ENCODE assay signal across 8 cellular contexts in genomic region chr6:116278478-116278822, GRCh38. TPM values are rescaled to one million over a fixed set of nuclear protein-coding genes. Genes with fewer than 3 reads are reported as not detected.
DNase-seq lines count a peak whose midpoint lies in the region; ATAC-seq and TF ChIP-seq lines count a peak whose summit lies in the region.

No MANE protein-coding gene starts in this region.

- H3K4me1 Mint-ChIP-seq in activated T-cell treated with anti-CD3 and anti-CD28 coated beads, Interleukin-2, amount 50 U/mL, for 24 hours (ENCODE audit: low read depth), result peaks cover 55% of the 10 kb centered on the region

- H3K27me3 Mint-ChIP-seq in activated T-cell treated with anti-CD3 and anti-CD28 coated beads, Interleukin-2, amount 50 U/mL, for 24 hours, result no peaks in the 10 kb centered on the region

- H3K4me3 Mint-ChIP-seq in activated T-cell treated with anti-CD3 and anti-CD28 coated beads, Interleukin-2, amount 50 U/mL, for 24 hours, result peak overlapping the region; percentile 91

- H3K27me3 ChIP-seq in right lobe of liver (no peaks in the 10 kb centered on the region), tibial artery (no peaks in the 10 kb centered on the region)

- peak overlapping the region; percentile 100 for H3K27ac Mint-ChIP-seq in activated T-cell treated with anti-CD3 and anti-CD28 coated beads, Interleukin-2, amount 50 U/mL, for 24 hours

- peaks cover 0 to 2% (median 0%) of the 10 kb centered on the region in 4 donors for H3K36me3 ChIP-seq in right lobe of liver
- H3K36me3 ChIP-seq in tibial artery, result peaks cover 8 to 15% (median 11%) of the 10 kb centered on the region in 3 donors

- no peaks in the 10 kb centered on the region for H3K9me3 Mint-ChIP-seq in activated T-cell treated with anti-CD3 and anti-CD28 coated beads, Interleukin-2, amount 50 U/mL, for 24 hours

- no peak for TF ChIP-seq POLR2A in right lobe of liver (IDR thresholded peaks at IDR 0.05)

- H3K9me3 ChIP-seq in right lobe of liver (no peaks in the 10 kb centered on the region), tibial artery (no peaks in the 10 kb centered on the region)

- H3K4me3 ChIP-seq in right lobe of liver, result peak overlapping the region; percentile 84 to 93 (median 86)
- peak overlapping the region; percentile 80 to 85 for H3K4me3 ChIP-seq in tibial artery

- intact Hi-C loops in right lobe of liver (cut with DNase I) (no loop called here), tibial artery (cut with DNase I; ENCODE audit: low total_unique reads) (no loop called here)

- H3K27ac ChIP-seq in angular gyrus (ENCODE audit: low read depth, low read length) (peak overlapping the region; percentile 97), right lobe of liver (peak overlapping the region; percentile 93 to 96 (median 93)), tibial artery (peak overlapping the region; percentile 98 to 99)

- no peak for DNase-seq in activated T-cell treated with anti-CD3 and anti-CD28 coated beads, Interleukin-2, amount 50 U/mL, for 24 hours
- DNase-seq in activated T-cell treated with anti-CD3 and anti-CD28 coated beads for 4 hours (no peak), right lobe of liver (no peak), tibial artery (no peak), GM10248 (ENCODE audit: extremely low spot score) (no peak), NCI-H1417 treated with DMSO at 0.1 percent for 48 hours (lab: John Stamatoyannopoulos, UW) (no peak)

- ATAC-seq in right lobe of liver (no peak), GM19328 (IDR thresholded peaks at IDR 0.05; ENCODE audit: unreplicated experiment) (no peak)

- POLR2A ChIA-PET in GM10248 (lab: Yijun Ruan, JAX), result interaction anchor here (0.9 kb wide), 1 partner anchor 25 kb away, joined by 4 read pairs; no protein-coding TSS in a partner anchor

- peaks cover 59% of the 10 kb centered on the region for H3K36me3 Mint-ChIP-seq in activated T-cell treated with anti-CD3 and anti-CD28 coated beads, Interleukin-2, amount 50 U/mL, for 24 hours (ENCODE audit: low read depth)

- H3K4me1 ChIP-seq in right lobe of liver (peaks cover 0 to 38% (median 9%) of the 10 kb centered on the region in 4 donors), tibial artery (peaks cover 0 to 60% (median 34%) of the 10 kb centered on the region in 4 donors)

- no peak for TF ChIP-seq CTCF in right lobe of liver (IDR thresholded peaks at IDR 0.05)
- TF ChIP-seq CTCF in tibial artery (IDR thresholded peaks at IDR 0.05), result no peak
- no peak for TF ChIP-seq CTCF in GM10248 (IDR thresholded peaks at IDR 0.05; ENCODE audit: control extremely low read depth, extremely low read depth, low read depth, missing control alignments)

- 72% methylated on average over 3 of the region's 11 CpGs for WGBS in right lobe of liver (ENCODE audit: insufficient coverage, low coverage, low lambda C conversion rate, missing lambda C conversion rate)

- CTCF ChIA-PET in GM10248 (lab: Yijun Ruan, JAX), result interaction anchor here (0.8 to 5.8 kb wide), 10 partner anchors 10 to 285 kb away, joined by 3 to 52 read pairs (median 7); partner anchors contain the start of gene TSPYL4

RNA-seq across cellular contexts. Expression of gene TSPYL1, which starts 1.3 kb away (rescaled TPM):
- total RNA-seq in right lobe of liver, result 10 to 100 TPM; 29.1 to 70.4 (median 50.9) TPM

RNA-seq across cellular contexts. Expression of gene TSPYL4, which starts 24.6 kb away (rescaled TPM):
- 1 to 10 TPM; 2.7 to 8.5 (median 3.5) TPM for total RNA-seq in right lobe of liver
